Comparison of ENCODE assay signal across 12 cellular contexts in genomic region chr15:53527996-53528395, GRCh38.
DNase-seq lines count a peak whose midpoint lies in the region; ATAC-seq and TF ChIP-seq lines count a peak whose summit lies in the region.
"Had no signal": no experiment of that assay in that cellular context is flagged by ENCODE, and none has a peak within 500 bp of the region (broad histone marks: within the 10 kb centered on the region; RNA-seq: fewer than 3 reads in every experiment).

No MANE protein-coding gene starts in this region.

- no peaks in the 10 kb centered on the region for H3K4me1 Mint-ChIP-seq in activated T-cell treated with anti-CD3 and anti-CD28 coated beads, Interleukin-2, amount 50 U/mL, for 4 hours (ENCODE audit: low read depth)
- H3K4me1 Mint-ChIP-seq: CD4-positive, alpha-beta memory T cell; IgD-negative memory B cell had no signal

- no peak for ATAC-seq in activated T-cell treated with anti-CD3 and anti-CD28 coated beads, Interleukin-2, amount 50 U/mL, for 4 hours

- H3K36me3 Mint-ChIP-seq in activated T-cell treated with anti-CD3 and anti-CD28 coated beads, Interleukin-2, amount 50 U/mL, for 4 hours (ENCODE audit: insufficient read depth): no peaks in the 10 kb centered on the region
- H3K36me3 Mint-ChIP-seq: CD4-positive, alpha-beta memory T cell; IgD-negative memory B cell had no signal

- no peaks in the 10 kb centered on the region for H3K27me3 Mint-ChIP-seq in activated T-cell treated with anti-CD3 and anti-CD28 coated beads, Interleukin-2, amount 50 U/mL, for 4 hours (ENCODE audit: low read depth)
- H3K27me3 Mint-ChIP-seq: CD4-positive, alpha-beta memory T cell; IgD-negative memory B cell had no signal

- TF ChIP-seq CTCF in LNCaP clone FGC (IDR thresholded peaks at IDR 0.05; ENCODE audit: control insufficient read depth, extremely low read depth, insufficient read depth): no peak

- no peaks in the 10 kb centered on the region for H3K9me3 Mint-ChIP-seq in activated T-cell treated with anti-CD3 and anti-CD28 coated beads, Interleukin-2, amount 50 U/mL, for 4 hours
- H3K9me3 Mint-ChIP-seq: IgD-negative memory B cell had no signal

- H3K4me3 ChIP-seq in LNCaP clone FGC (ENCODE audit: low read depth, low read length): no peak overlapping the region
- H3K4me3 ChIP-seq: HAP-1 had no signal

- no peak overlapping the region for H3K4me3 Mint-ChIP-seq in activated T-cell treated with anti-CD3 and anti-CD28 coated beads, Interleukin-2, amount 50 U/mL, for 4 hours
- H3K4me3 Mint-ChIP-seq: CD4-positive, alpha-beta memory T cell; IgD-negative memory B cell had no signal

- DNase-seq in NCI-H2029 (lab: John Stamatoyannopoulos, UW) (peak; percentile 41), NCI-H2029 treated with DMSO at 0.1 percent for 48 hours (lab: John Stamatoyannopoulos, UW) (no peak), NCI-H748 (lab: John Stamatoyannopoulos, UW; ENCODE audit: unreplicated experiment) (peak; percentile 0), NCI-H748 treated with DMSO at 0.1 percent for 48 hours (lab: John Stamatoyannopoulos, UW) (no peak), LNCaP clone FGC (ENCODE audit: low read depth) (peak; percentile 78), activated gamma-delta T cell treated with Interleukin-2 at 50 U/mL for 16 hours (no peak)
- DNase-seq in activated T-cell treated with anti-CD3 and anti-CD28 coated beads, Interleukin-2, amount 50 U/mL, for 4 hours: no peak
- DNase-seq: BE2C; CD4-positive, alpha-beta memory T cell; GF-D8 had no signal

Comparison
In these comparisons a context has a peak if more than half of its experiments do, and no peak if none do; other contexts are left out.
1. DNase-seq: peak in NCI-H2029 (single experiment), NCI-H748 (single experiment) and LNCaP clone FGC (single experiment); none in NCI-H2029 treated with DMSO at 0.1 percent for 48 hours (single experiment), NCI-H748 treated with DMSO at 0.1 percent for 48 hours (single experiment), activated T-cell treated with anti-CD3 and anti-CD28 coated beads, Interleukin-2, amount 50 U/mL, for 4 hours (single experiment) and activated gamma-delta T cell treated with Interleukin-2 at 50 U/mL for 16 hours (single experiment).